ENCODE assay signal across 8 cellular contexts in the genomic region with DNA sequence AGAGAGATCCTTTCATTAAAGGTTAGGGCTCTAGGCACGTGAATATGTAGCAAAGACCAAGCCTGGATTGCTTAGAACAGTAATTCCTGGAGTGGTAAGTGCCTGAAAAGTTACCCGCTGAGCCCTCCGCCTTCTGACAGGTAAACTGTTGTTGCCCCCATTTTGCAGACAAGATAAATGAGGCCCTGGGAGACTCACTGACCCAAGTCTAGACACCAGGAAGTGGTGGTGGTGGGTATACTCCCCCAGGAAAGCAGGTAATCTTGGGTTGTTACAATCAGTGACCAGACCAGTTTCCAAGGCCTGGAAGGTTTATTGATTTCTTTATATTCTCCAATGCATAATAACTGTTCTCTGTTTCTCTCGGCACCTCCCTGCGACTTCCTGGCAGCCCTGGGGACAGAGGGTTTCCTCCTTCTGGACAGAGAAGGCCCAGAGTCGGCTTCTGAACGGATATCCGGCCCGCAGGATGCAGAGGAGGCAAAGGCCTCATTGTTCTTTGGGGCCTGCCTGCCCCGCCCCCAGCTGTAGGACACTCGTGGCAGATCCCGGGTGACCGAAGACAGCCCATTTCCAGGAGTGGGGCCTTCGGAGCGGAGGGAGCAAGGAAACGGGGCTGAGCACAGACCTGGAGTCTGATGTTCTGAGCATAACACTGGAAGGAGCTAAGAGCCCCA.
A peak's percentile ranks its signal among the peaks of the same experiment; 100 is the strongest.
DNase-seq lines count a peak whose midpoint lies in the region; ATAC-seq lines count a peak whose summit lies in the region.

No MANE protein-coding gene starts in this region.

- DNase-seq in NCI-H2227 (lab: John Stamatoyannopoulos, UW; ENCODE audit: unreplicated experiment) = peak; percentile 39
- DNase-seq in NCI-H2227 treated with DMSO at 0.1 percent for 48 hours (lab: John Stamatoyannopoulos, UW) = no peak
- DNase-seq in T-helper 9 cell = peak; percentile 20
- DNase-seq in cerebellar cortex (ENCODE audit: low spot score) = peak; percentile 23
- peak; percentile 54 for DNase-seq in left kidney (ENCODE audit: low read depth, low spot score)
- peak in 2 of 3 experiments; percentile 26 to 47 for DNase-seq in stimulated activated CD4-positive, alpha-beta T cell treated with anti-CD3 and anti-CD28 coated beads, TNF-alpha, amount 100 ng/mL, for 24 hours (ENCODE audit: low read depth in 3 of 3)
- no peak for DNase-seq in NCI-H1092 (lab: John Stamatoyannopoulos, UW)

- peak; percentile 34 for ATAC-seq in HG03354 (IDR thresholded peaks at IDR 0.05; ENCODE audit: poor library complexity, severe bottlenecking, unreplicated experiment)

Comparison
In these comparisons a context has a peak if more than half of its experiments do, and no peak if none do; other contexts are left out.
1. DNase-seq: peak in NCI-H2227 (single experiment), T-helper 9 cell (single experiment), cerebellar cortex (single experiment), left kidney (single experiment) and stimulated activated CD4-positive, alpha-beta T cell treated with anti-CD3 and anti-CD28 coated beads, TNF-alpha, amount 100 ng/mL, for 24 hours (2 of 3); none in NCI-H2227 treated with DMSO at 0.1 percent for 48 hours (single experiment) and NCI-H1092 (single experiment).